Comparison of ENCODE assay signal across 8 cellular contexts in the genomic region with DNA sequence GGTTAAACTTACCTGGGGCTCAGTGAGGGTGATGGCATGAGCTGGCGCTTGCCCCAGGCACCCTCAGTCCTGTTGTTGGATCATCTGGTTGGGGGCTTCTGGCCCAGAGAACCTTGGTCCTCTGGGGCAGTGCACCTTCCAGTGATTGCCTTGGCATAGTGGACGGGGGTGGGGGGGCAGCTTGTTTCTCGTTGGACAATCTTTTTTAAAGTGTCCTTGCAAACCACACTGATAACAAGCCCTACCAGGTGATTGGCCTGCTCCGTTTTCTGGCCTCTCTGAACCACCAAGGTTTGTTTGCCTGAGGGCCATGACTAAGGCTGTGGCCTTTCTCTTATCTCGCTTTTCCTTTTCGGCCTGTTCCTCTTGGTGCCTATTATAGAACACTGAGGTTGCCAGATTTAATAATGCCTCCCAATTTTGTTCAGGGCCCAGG. TPM values are rescaled to one million over a fixed set of nuclear protein-coding genes. Genes with fewer than 3 reads are reported as not detected.
DNase-seq lines count a peak whose midpoint lies in the region; ATAC-seq and TF ChIP-seq lines count a peak whose summit lies in the region.
"Not testable (repeated sequence)": the region's sequence is repeated elsewhere in the genome, so short reads cannot be mapped to it uniquely, and the experiment has no call there.

No MANE protein-coding gene starts in this region.

- peak; percentile 17 for DNase-seq in A172 (ENCODE audit: low spot score)
- DNase-seq in EL = peak; percentile 4
- DNase-seq in NCI-H226 = peak; percentile 75
- DNase-seq in RPMI7951 (ENCODE audit: low read depth) = peak; percentile 72
- DNase-seq in adrenal gland = peak; percentile 63 to 94 (median 85)
- not testable (repeated sequence) for DNase-seq in coronary artery (ENCODE audit: low spot score)
- peak; percentile 83 for DNase-seq in islet precursor cell
- peak; percentile 48 for DNase-seq in lung (ENCODE audit: low spot score)

- not testable (repeated sequence) for H3K4me3 ChIP-seq in adrenal gland, coronary artery, lung

- peaks cover 18 to 20% of the 10 kb centered on the region in 2 donors for H3K4me1 ChIP-seq in adrenal gland (replicated peaks in 1 of 2)
- H3K4me1 ChIP-seq in lung (ENCODE audit: control insufficient read depth in 2 of 2, insufficient read depth in 2 of 2, low read length in 2 of 2) = not testable (repeated sequence)

- ATAC-seq in lung (ENCODE audit: insufficient read depth, low FRiP score) = not testable (repeated sequence)

- H3K27ac ChIP-seq in adrenal gland (peak overlapping the region in 4 of 5 donors; percentile 42 to 84 (median 77)), coronary artery (peak overlapping the region; percentile 17 to 60), lung (ENCODE audit: low read depth in 1 of 2, low read length in 1 of 2) (peak overlapping the region in 1 of 2 donors; percentile 64)

- TF ChIP-seq POLR2A in adrenal gland (IDR thresholded peaks at IDR 0.05) = not testable (repeated sequence)

- peaks cover 0 to 12% (median 0%) of the 10 kb centered on the region in 3 donors for H3K9me3 ChIP-seq in adrenal gland (replicated peaks in 1 of 3)
- peaks cover 0 to 12% of the 10 kb centered on the region in 2 donors for H3K9me3 ChIP-seq in lung (ENCODE audit: control insufficient read depth in 2 of 2, insufficient read depth in 1 of 2, low read length in 1 of 2)

- intact Hi-C loops in adrenal gland (cut with DNase I) = not testable (repeated sequence)

- not testable (repeated sequence) for TF ChIP-seq CTCF in adrenal gland (IDR thresholded peaks at IDR 0.05); coronary artery (IDR thresholded peaks at IDR 0.05); lung (IDR thresholded peaks at IDR 0.05; ENCODE audit: control extremely low read depth, extremely low read depth)

- not testable (repeated sequence) for H3K36me3 ChIP-seq in adrenal gland (replicated peaks in 1 of 2); lung (ENCODE audit: control insufficient read depth in 2 of 2, insufficient read depth in 2 of 2, low read length in 2 of 2)

- WGBS in adrenal gland, 4 donors = 37 to 62% (median 47%) methylated on average over 5 to 6 of the region's 6 CpGs
- WGBS in lung, 2 donors = 63 to 79% methylated on average over 6 of the region's 6 CpGs

- H3K27me3 ChIP-seq in adrenal gland; lung (ENCODE audit: control insufficient read depth, insufficient read depth): not testable (repeated sequence)

RNA-seq across cellular contexts. Expression of a gene that starts 19.2 kb away (rescaled TPM):
- 103 and 149 TPM in 2 replicates for total RNA-seq in A172 (2014; rRNA removed; shearing (Covaris generic))
- total RNA-seq in RPMI7951 (2014; rRNA removed; shearing (Covaris generic)) = 62.2 and 72.0 TPM in 2 replicates
- 10 to 100 TPM; 43.2 to 93.4 (median 66.3) TPM for total RNA-seq in adrenal gland
- polyA plus RNA-seq in adrenal gland = 100 to 1,000 TPM in 1 of 3 donors, 10 to 100 TPM in 2; 55.4 to 142 (median 68.9) TPM
- 10 to 100 TPM; 53.4 to 60.4 TPM for total RNA-seq in lung
- polyA plus RNA-seq in lung = 10 to 100 TPM; 49.1 to 49.3 TPM
